In the genomic region with DNA sequence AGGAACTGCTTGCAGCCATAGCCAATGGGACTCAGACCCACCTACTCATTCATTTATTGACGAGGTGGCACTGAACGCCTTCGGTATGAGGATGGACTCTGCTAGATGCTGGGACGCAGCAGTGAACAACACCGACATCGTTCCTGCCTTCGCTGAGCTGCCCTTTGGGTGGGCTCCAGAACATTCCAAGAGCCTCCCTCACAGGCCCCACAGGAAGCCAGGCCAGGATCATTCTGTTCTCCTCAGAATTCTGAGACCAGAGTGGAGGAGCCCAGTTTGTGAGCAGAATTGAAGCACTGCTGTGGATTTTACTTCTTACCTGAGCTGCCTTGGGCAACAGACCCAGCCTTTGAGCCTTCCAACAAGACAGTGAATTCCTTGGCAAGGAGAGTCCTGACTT, we compare ENCODE assay signal across 1 cellular context.
TF ChIP-seq lines count a peak whose summit lies in the region.

No MANE protein-coding gene starts in this region.

TF ChIP-seq in SK-N-SH treated with all-trans-retinoic acid at 6 μM for 48 hours, 23 proteins besides CTCF, POLR2A, EP300 and RAD21 (continued from another document):
- TF ChIP-seq, protein P1, sequence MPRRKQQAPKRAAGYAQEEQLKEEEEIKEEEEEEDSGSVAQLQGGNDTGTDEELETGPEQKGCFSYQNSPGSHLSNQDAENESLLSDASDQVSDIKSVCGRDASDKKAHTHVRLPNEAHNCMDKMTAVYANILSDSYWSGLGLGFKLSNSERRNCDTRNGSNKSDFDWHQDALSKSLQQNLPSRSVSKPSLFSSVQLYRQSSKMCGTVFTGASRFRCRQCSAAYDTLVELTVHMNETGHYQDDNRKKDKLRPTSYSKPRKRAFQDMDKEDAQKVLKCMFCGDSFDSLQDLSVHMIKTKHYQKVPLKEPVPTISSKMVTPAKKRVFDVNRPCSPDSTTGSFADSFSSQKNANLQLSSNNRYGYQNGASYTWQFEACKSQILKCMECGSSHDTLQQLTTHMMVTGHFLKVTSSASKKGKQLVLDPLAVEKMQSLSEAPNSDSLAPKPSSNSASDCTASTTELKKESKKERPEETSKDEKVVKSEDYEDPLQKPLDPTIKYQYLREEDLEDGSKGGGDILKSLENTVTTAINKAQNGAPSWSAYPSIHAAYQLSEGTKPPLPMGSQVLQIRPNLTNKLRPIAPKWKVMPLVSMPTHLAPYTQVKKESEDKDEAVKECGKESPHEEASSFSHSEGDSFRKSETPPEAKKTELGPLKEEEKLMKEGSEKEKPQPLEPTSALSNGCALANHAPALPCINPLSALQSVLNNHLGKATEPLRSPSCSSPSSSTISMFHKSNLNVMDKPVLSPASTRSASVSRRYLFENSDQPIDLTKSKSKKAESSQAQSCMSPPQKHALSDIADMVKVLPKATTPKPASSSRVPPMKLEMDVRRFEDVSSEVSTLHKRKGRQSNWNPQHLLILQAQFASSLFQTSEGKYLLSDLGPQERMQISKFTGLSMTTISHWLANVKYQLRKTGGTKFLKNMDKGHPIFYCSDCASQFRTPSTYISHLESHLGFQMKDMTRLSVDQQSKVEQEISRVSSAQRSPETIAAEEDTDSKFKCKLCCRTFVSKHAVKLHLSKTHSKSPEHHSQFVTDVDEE (CRISPR knock-in tag; IDR thresholded peaks at IDR 0.05), result no peak
- TF ChIP-seq ESRRG (CRISPR knock-in tag; IDR thresholded peaks at IDR 0.05) (no peak), TCF4 (CRISPR knock-in tag; IDR thresholded peaks at IDR 0.05; ENCODE audit: borderline replicate concordance) (no peak), CSDC2 (CRISPR knock-in tag; IDR thresholded peaks at IDR 0.05) (no peak), ZFP30 (CRISPR knock-in tag; IDR thresholded peaks at IDR 0.05) (no peak), ZFP3 (CRISPR knock-in tag; IDR thresholded peaks at IDR 0.05) (no peak), ZNF565 (CRISPR knock-in tag; conservative IDR thresholded peaks at IDR 0.05; ENCODE audit: low read depth) (no peak), ZNF70 (CRISPR knock-in tag; IDR thresholded peaks at IDR 0.05) (no peak), GLIS3 (CRISPR knock-in tag; IDR thresholded peaks at IDR 0.05) (no peak), ARNTL (CRISPR knock-in tag; IDR thresholded peaks at IDR 0.05; ENCODE audit: borderline replicate concordance, low read depth) (no peak), ISL1 (CRISPR knock-in tag; IDR thresholded peaks at IDR 0.05) (no peak), RARB (CRISPR knock-in tag; IDR thresholded peaks at IDR 0.05) (no peak), BACH2 (CRISPR knock-in tag; IDR thresholded peaks at IDR 0.05; ENCODE audit: borderline replicate concordance) (no peak), SNAI2 (CRISPR knock-in tag; IDR thresholded peaks at IDR 0.05) (no peak)
- TF ChIP-seq, protein P2, sequence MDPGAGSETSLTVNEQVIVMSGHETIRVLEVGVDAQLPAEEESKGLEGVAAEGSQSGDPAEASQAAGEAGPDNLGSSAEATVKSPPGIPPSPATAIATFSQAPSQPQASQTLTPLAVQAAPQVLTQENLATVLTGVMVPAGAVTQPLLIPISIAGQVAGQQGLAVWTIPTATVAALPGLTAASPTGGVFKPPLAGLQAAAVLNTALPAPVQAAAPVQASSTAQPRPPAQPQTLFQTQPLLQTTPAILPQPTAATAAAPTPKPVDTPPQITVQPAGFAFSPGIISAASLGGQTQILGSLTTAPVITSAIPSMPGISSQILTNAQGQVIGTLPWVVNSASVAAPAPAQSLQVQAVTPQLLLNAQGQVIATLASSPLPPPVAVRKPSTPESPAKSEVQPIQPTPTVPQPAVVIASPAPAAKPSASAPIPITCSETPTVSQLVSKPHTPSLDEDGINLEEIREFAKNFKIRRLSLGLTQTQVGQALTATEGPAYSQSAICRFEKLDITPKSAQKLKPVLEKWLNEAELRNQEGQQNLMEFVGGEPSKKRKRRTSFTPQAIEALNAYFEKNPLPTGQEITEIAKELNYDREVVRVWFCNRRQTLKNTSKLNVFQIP (CRISPR knock-in tag; IDR thresholded peaks at IDR 0.05; ENCODE audit: borderline replicate concordance, low read depth), result no peak
- TF ChIP-seq, protein P3, sequence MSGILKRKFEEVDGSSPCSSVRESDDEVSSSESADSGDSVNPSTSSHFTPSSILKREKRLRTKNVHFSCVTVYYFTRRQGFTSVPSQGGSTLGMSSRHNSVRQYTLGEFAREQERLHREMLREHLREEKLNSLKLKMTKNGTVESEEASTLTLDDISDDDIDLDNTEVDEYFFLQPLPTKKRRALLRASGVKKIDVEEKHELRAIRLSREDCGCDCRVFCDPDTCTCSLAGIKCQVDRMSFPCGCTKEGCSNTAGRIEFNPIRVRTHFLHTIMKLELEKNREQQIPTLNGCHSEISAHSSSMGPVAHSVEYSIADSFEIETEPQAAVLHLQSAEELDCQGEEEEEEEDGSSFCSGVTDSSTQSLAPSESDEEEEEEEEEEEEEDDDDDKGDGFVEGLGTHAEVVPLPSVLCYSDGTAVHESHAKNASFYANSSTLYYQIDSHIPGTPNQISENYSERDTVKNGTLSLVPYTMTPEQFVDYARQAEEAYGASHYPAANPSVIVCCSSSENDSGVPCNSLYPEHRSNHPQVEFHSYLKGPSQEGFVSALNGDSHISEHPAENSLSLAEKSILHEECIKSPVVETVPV (CRISPR knock-in tag; IDR thresholded peaks at IDR 0.05), result no peak
- TF ChIP-seq, protein P4, sequence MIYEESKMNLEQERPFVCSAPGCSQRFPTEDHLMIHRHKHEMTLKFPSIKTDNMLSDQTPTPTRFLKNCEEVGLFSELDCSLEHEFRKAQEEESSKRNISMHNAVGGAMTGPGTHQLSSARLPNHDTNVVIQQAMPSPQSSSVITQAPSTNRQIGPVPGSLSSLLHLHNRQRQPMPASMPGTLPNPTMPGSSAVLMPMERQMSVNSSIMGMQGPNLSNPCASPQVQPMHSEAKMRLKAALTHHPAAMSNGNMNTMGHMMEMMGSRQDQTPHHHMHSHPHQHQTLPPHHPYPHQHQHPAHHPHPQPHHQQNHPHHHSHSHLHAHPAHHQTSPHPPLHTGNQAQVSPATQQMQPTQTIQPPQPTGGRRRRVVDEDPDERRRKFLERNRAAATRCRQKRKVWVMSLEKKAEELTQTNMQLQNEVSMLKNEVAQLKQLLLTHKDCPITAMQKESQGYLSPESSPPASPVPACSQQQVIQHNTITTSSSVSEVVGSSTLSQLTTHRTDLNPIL (CRISPR knock-in tag; IDR thresholded peaks at IDR 0.05; ENCODE audit: low read depth), result no peak
- TF ChIP-seq, protein P5, sequence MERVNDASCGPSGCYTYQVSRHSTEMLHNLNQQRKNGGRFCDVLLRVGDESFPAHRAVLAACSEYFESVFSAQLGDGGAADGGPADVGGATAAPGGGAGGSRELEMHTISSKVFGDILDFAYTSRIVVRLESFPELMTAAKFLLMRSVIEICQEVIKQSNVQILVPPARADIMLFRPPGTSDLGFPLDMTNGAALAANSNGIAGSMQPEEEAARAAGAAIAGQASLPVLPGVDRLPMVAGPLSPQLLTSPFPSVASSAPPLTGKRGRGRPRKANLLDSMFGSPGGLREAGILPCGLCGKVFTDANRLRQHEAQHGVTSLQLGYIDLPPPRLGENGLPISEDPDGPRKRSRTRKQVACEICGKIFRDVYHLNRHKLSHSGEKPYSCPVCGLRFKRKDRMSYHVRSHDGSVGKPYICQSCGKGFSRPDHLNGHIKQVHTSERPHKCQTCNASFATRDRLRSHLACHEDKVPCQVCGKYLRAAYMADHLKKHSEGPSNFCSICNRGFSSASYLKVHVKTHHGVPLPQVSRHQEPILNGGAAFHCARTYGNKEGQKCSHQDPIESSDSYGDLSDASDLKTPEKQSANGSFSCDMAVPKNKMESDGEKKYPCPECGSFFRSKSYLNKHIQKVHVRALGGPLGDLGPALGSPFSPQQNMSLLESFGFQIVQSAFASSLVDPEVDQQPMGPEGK (CRISPR knock-in tag; IDR thresholded peaks at IDR 0.05; ENCODE audit: borderline replicate concordance), result no peak
